Comparison of ENCODE assay signal across 8 cellular contexts in the genomic region with DNA sequence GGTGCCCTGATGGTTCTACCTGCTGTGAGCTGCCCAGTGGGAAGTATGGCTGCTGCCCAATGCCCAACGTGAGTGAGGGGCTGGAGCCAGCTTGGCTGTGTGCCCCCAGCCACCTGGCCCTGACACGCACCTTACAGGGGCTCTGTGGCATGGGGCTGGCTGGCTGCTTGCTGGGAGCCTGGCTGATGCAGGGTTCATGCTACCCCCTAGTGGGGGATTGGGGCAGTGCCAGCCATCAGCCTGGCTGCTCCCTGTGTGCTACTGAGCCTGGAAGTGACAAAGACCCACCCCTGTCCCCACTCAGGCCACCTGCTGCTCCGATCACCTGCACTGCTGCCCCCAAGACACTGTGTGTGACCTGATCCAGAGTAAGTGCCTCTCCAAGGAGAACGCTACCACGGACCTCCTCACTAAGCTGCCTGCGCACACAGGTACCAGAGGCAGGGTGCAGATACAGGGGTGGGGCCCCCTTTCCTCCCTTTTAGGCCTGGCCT. TPM values are rescaled to one million over a fixed set of nuclear protein-coding genes. Genes with fewer than 3 reads are reported as not detected.
DNase-seq lines count a peak whose midpoint lies in the region; ATAC-seq, FAIRE-seq and TF ChIP-seq lines count a peak whose summit lies in the region.

No MANE protein-coding gene starts in this region.

- no peak for TF ChIP-seq POLR2A in endothelial cell of umbilical vein (IDR thresholded peaks at IDR 0.05; ENCODE audit: low read depth, low read length)

- no peak overlapping the region for H3K4me2 ChIP-seq in endothelial cell of umbilical vein (ENCODE audit: insufficient read depth, low read length)

- no peaks in the 10 kb centered on the region for H4K20me1 ChIP-seq in endothelial cell of umbilical vein (replicated peaks; ENCODE audit: control insufficient read depth, extremely low read depth, insufficient read depth, low read length)

- TF ChIP-seq CTCF in endothelial cell of umbilical vein (IDR thresholded peaks at IDR 0.05; ENCODE audit: extremely low read depth in 1 of 2, insufficient read depth in 1 of 2, low read depth in 1 of 2, low read length in 2 of 2), result peak; percentile 64 to 95

- no peaks in the 10 kb centered on the region for H3K27me3 ChIP-seq in endothelial cell of umbilical vein (ENCODE audit: control insufficient read depth in 2 of 2, insufficient read depth in 2 of 2, low read length in 2 of 2)

- H3K36me3 ChIP-seq in endothelial cell of umbilical vein (ENCODE audit: control insufficient read depth in 2 of 2, extremely low read depth in 1 of 2, insufficient read depth in 2 of 2, low read length in 2 of 2), result peaks cover 6 to 41% of the 10 kb centered on the region in 2 experiments

- H3K79me2 ChIP-seq in endothelial cell of umbilical vein (ENCODE audit: control insufficient read depth, insufficient read depth, low read length), result peaks cover 2% of the 10 kb centered on the region

- H3K9me3 Mint-ChIP-seq in naive B cell, result no peaks in the 10 kb centered on the region

- H3K9ac ChIP-seq in endothelial cell of umbilical vein (replicated peaks; ENCODE audit: extremely low read depth, insufficient read depth, low read length), result no peak overlapping the region

- H3K27ac Mint-ChIP-seq in naive B cell, result peak overlapping the region in 5 of 6 donors; percentile 51 to 90 (median 70)

- no peak overlapping the region for H3K4me3 ChIP-seq in endothelial cell of umbilical vein (replicated peaks in 1 of 3; ENCODE audit: insufficient read depth in 1 of 3, low read depth in 1 of 3, low read length in 3 of 3)

- H3K9me3 ChIP-seq in endothelial cell of umbilical vein (replicated peaks; ENCODE audit: control insufficient read depth, insufficient read depth, low read length), result no peaks in the 10 kb centered on the region

- intact Hi-C loops in endothelial cell of umbilical vein (cut with micrococcal nuclease), result loop anchor here (1.0 kb wide), 1 partner anchor 140 kb away; no protein-coding TSS in a partner anchor

- dilution Hi-C loops in endothelial cell of umbilical vein (cut with MboI; ENCODE audit: extremely low pct_ligation_motif_present, low sequenced_read_pairs), result no loop called here

- H3K27me3 Mint-ChIP-seq in naive B cell, result peaks cover 0 to 13% (median 0%) of the 10 kb centered on the region in 3 donors

- POLR2A ChIA-PET in endothelial cell of umbilical vein (lab: Charles Lee), result no interaction called here

- DNase-seq in SKM-1 treated with dmso at 0.1 percent for 144 hours (lab: John Stamatoyannopoulos, UW; ENCODE audit: unreplicated experiment) (peak; percentile 39), SKM-1 (lab: John Stamatoyannopoulos, UW; ENCODE audit: unreplicated experiment) (no peak), NCI-H748 (lab: John Stamatoyannopoulos, UW; ENCODE audit: unreplicated experiment) (peak; percentile 67), endothelial cell of umbilical vein (ENCODE audit: low read depth, low spot score) (peak; percentile 64), naive B cell (peak; percentile 71)
- peak; percentile 45 for DNase-seq in activated CD8-positive, alpha-beta memory T cell treated with anti-CD3 and anti-CD28 coated beads for 4 hours (ENCODE audit: low read depth in 2 of 2)
- peak; percentile 34 to 71 (median 55) for DNase-seq in stimulated activated naive CD4-positive, alpha-beta T cell (lab: John Stamatoyannopoulos, UW)

- peaks cover 36 to 53% (median 47%) of the 10 kb centered on the region in 3 donors for H3K4me1 Mint-ChIP-seq in naive B cell

- H3K4me1 ChIP-seq in endothelial cell of umbilical vein (ENCODE audit: control insufficient read depth, extremely low read depth, insufficient read depth, low read length), result no peaks in the 10 kb centered on the region

- H3K27ac ChIP-seq in endothelial cell of umbilical vein (ENCODE audit: insufficient read depth, low read depth, low read length), result no peak overlapping the region

- peak; percentile 28 to 45 for ATAC-seq in naive B cell (ENCODE audit: low read depth in 2 of 2)
- ATAC-seq in GM21576 (IDR thresholded peaks at IDR 0.05; ENCODE audit: unreplicated experiment), result no peak

- peak; percentile 87 for FAIRE-seq in endothelial cell of umbilical vein (lab: Jason Lieb, UNC)

- no TSS peak for BruUV-seq in endothelial cell of umbilical vein (replicated peaks; lab: Mats Ljungman, UMichigan)

- CTCF ChIA-PET in endothelial cell of umbilical vein (lab: Charles Lee), result interaction anchor here (0.6 to 3.5 kb wide), 13 partner anchors 13 to 173 kb away, joined by 3 to 39 read pairs (median 5); a partner anchor contains a TSS

- peak overlapping the region in 1 of 8 donors; percentile 72 for H3K4me3 Mint-ChIP-seq in naive B cell

- H3K36me3 Mint-ChIP-seq in naive B cell, result no peaks in the 10 kb centered on the region

- H2AFZ ChIP-seq in endothelial cell of umbilical vein (ENCODE audit: low read depth, low read length), result no peak overlapping the region

- no peaks in the 10 kb centered on the region for H3K9me1 ChIP-seq in endothelial cell of umbilical vein (replicated peaks; ENCODE audit: control insufficient read depth, extremely low read depth, insufficient read depth, low read length)

TF ChIP-seq in endothelial cell of umbilical vein, 7 proteins besides CTCF, POLR2A, EP300 and RAD21 (continues in another document):
- TF ChIP-seq POLR2AphosphoS5 (IDR thresholded peaks at IDR 0.05; ENCODE audit: insufficient read depth, low read depth, low read length) (no peak), GATA2 (IDR thresholded peaks at IDR 0.05; ENCODE audit: insufficient read depth, insufficient read length, low read depth, low read length) (no peak), MYC (IDR thresholded peaks at IDR 0.05; ENCODE audit: low read depth, low read length) (no peak), FOS (IDR thresholded peaks at IDR 0.05; ENCODE audit: borderline replicate concordance, insufficient read depth, low read length) (no peak)

RNA-seq across cellular contexts. Expression of a gene that starts 5.7 kb away (rescaled TPM):
- 343 and 346 TPM in 2 replicates for total RNA-seq in endothelial cell of umbilical vein
- polyA plus RNA-seq in endothelial cell of umbilical vein, result 1,034 and 1,362 TPM in 2 replicates
- 522 and 689 TPM in 2 replicates for polyA plus RNA-seq in endothelial cell of umbilical vein (2011; cell fraction: cytosol; rRNA removed)
- 299 and 488 TPM in 2 replicates for polyA plus RNA-seq in endothelial cell of umbilical vein (2011; cell fraction: nucleus; rRNA removed)
- polyA plus RNA-seq in endothelial cell of umbilical vein (2012), result 360 and 523 TPM in 2 replicates
- polyA minus RNA-seq in endothelial cell of umbilical vein, result 224 and 227 TPM in 2 replicates
- 108 TPM for polyA minus RNA-seq in endothelial cell of umbilical vein (2011; cell fraction: cytosol; rRNA and poly(A)+ RNA removed)
- polyA minus RNA-seq in endothelial cell of umbilical vein (2011; cell fraction: nucleus; rRNA and poly(A)+ RNA removed), result 73.6 and 104 TPM in 2 replicates
- polyA plus RNA-seq in naive B cell (ENCODE audit: low read depth in 6 of 6), result 100 to 1,000 TPM; 102 to 198 (median 110) TPM

RNA-seq across cellular contexts. Expression of a gene that starts 12.9 kb away (rescaled TPM):
- total RNA-seq in endothelial cell of umbilical vein, result 12.0 and 13.4 TPM in 2 replicates
- polyA plus RNA-seq in endothelial cell of umbilical vein (11.3 and 13.0 TPM in 2 replicates), naive B cell (ENCODE audit: low read depth in 6 of 6) (under 1 TPM in 2 of 6 donors, not detected in 4; 0.21 to 0.29 TPM)
- 4.2 and 6.5 TPM in 2 replicates for polyA plus RNA-seq in endothelial cell of umbilical vein (2011; cell fraction: cytosol; rRNA removed)
- polyA plus RNA-seq in endothelial cell of umbilical vein (2011; cell fraction: nucleus; rRNA removed), result 4.1 and 5.6 TPM in 2 replicates
- 6.2 and 13.0 TPM in 2 replicates for polyA plus RNA-seq in endothelial cell of umbilical vein (2012)
- 6.0 and 6.4 TPM in 2 replicates for polyA minus RNA-seq in endothelial cell of umbilical vein
- polyA minus RNA-seq in endothelial cell of umbilical vein (2011; cell fraction: cytosol; rRNA and poly(A)+ RNA removed), result 2.3 TPM
- 2.4 and 2.5 TPM in 2 replicates for polyA minus RNA-seq in endothelial cell of umbilical vein (2011; cell fraction: nucleus; rRNA and poly(A)+ RNA removed)

RNA-seq across cellular contexts. Expression of a gene that starts 26.2 kb away (rescaled TPM):
- 88.5 and 97.9 TPM in 2 replicates for total RNA-seq in endothelial cell of umbilical vein
- polyA plus RNA-seq in endothelial cell of umbilical vein (151 and 159 TPM in 2 replicates), naive B cell (ENCODE audit: low read depth in 6 of 6) (100 to 1,000 TPM in 3 of 6 donors, 10 to 100 TPM in 3; 87.3 to 143 (median 103) TPM)
- polyA plus RNA-seq in endothelial cell of umbilical vein (2011; cell fraction: cytosol; rRNA removed), result 98.9 and 109 TPM in 2 replicates
- polyA plus RNA-seq in endothelial cell of umbilical vein (2011; cell fraction: nucleus; rRNA removed), result 182 and 199 TPM in 2 replicates
- polyA plus RNA-seq in endothelial cell of umbilical vein (2012), result 90.1 and 131 TPM in 2 replicates
- 39.2 and 63.7 TPM in 2 replicates for polyA minus RNA-seq in endothelial cell of umbilical vein
- polyA minus RNA-seq in endothelial cell of umbilical vein (2011; cell fraction: cytosol; rRNA and poly(A)+ RNA removed), result 91.0 TPM
- polyA minus RNA-seq in endothelial cell of umbilical vein (2011; cell fraction: nucleus; rRNA and poly(A)+ RNA removed), result 32.5 and 42.3 TPM in 2 replicates

RNA-seq across cellular contexts. Expression of a gene that starts 38.7 kb away (rescaled TPM):
- total RNA-seq in endothelial cell of umbilical vein, result 0.48 and 0.82 TPM in 2 replicates
- polyA plus RNA-seq in endothelial cell of umbilical vein (0.26 and 0.29 TPM in 2 replicates), naive B cell (ENCODE audit: low read depth in 6 of 6) (1 to 10 TPM in 5 of 6 donors, under 1 TPM in 1; 0.70 to 7.1 (median 5.1) TPM)
- polyA plus RNA-seq in endothelial cell of umbilical vein (2011; cell fraction: cytosol; rRNA removed), result 0.06 and 0.10 TPM in 2 replicates
- 1.4 and 2.1 TPM in 2 replicates for polyA plus RNA-seq in endothelial cell of umbilical vein (2011; cell fraction: nucleus; rRNA removed)
- 0.16 and 0.65 TPM in 2 replicates for polyA plus RNA-seq in endothelial cell of umbilical vein (2012)
- polyA minus RNA-seq in endothelial cell of umbilical vein, result 0.74 and 1.1 TPM in 2 replicates
- polyA minus RNA-seq in endothelial cell of umbilical vein (2011; cell fraction: cytosol; rRNA and poly(A)+ RNA removed), result not detected
- polyA minus RNA-seq in endothelial cell of umbilical vein (2011; cell fraction: nucleus; rRNA and poly(A)+ RNA removed), result 0.72 and 1.8 TPM in 2 replicates

RNA-seq across cellular contexts. Expression of a gene that starts 42.4 kb away (rescaled TPM):
- total RNA-seq in endothelial cell of umbilical vein, result not detected in 2 replicates
- polyA plus RNA-seq in endothelial cell of umbilical vein (0.12 and 0.13 TPM in 2 replicates), naive B cell (ENCODE audit: low read depth in 6 of 6) (under 1 TPM in 2 of 6 donors, not detected in 4; 0.13 to 0.16 TPM)
- polyA plus RNA-seq in endothelial cell of umbilical vein (2011; cell fraction: cytosol; rRNA removed), result 0.08 TPM in 1 of 2 replicates, not detected in the other
- polyA plus RNA-seq in endothelial cell of umbilical vein (2011; cell fraction: nucleus; rRNA removed), result 0.11 and 0.53 TPM in 2 replicates
- 0.35 and 0.63 TPM in 2 replicates for polyA plus RNA-seq in endothelial cell of umbilical vein (2012)
- polyA minus RNA-seq in endothelial cell of umbilical vein, result 0.04 TPM in 1 of 2 replicates, not detected in the other
- polyA minus RNA-seq in endothelial cell of umbilical vein (2011; cell fraction: cytosol; rRNA and poly(A)+ RNA removed), result not detected
- not detected in 2 replicates for polyA minus RNA-seq in endothelial cell of umbilical vein (2011; cell fraction: nucleus; rRNA and poly(A)+ RNA removed)
